In the genomic region with DNA sequence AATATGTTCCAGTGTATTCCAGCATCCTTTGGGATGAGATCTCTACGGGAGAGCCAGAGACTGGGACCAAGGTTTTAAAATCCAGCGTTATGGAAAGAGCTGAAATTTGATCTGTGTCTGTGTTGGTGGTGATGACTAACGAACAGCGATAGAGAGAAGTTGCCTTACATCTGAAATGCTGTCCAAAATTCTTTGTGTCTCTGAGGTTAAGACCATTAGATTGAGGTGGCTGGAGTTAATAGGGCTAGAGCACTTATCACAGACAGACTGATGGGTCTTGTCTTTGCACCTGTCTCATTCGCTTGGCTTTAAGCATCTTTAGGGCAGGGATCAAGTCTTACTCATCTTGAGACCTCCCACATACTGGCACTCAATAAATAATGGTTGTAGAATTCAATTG, we compare ENCODE assay signal across 1 cellular context.
TF ChIP-seq lines count a peak whose summit lies in the region.

No MANE protein-coding gene starts in this region.

TF ChIP-seq in IMR-90, 13 proteins besides CTCF, POLR2A, EP300 and RAD21 (continued from another document):
- TF ChIP-seq, protein P1, sequence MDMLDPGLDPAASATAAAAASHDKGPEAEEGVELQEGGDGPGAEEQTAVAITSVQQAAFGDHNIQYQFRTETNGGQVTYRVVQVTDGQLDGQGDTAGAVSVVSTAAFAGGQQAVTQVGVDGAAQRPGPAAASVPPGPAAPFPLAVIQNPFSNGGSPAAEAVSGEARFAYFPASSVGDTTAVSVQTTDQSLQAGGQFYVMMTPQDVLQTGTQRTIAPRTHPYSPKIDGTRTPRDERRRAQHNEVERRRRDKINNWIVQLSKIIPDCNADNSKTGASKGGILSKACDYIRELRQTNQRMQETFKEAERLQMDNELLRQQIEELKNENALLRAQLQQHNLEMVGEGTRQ (IDR thresholded peaks at IDR 0.05; ENCODE audit: low read depth, low read length): no peak
- TF ChIP-seq CEBPB (IDR thresholded peaks at IDR 0.05; ENCODE audit: low read depth, low read length) (no peak), NFE2L2 (IDR thresholded peaks at IDR 0.05; ENCODE audit: low read depth, low read length) (no peak), MAFK (IDR thresholded peaks at IDR 0.05; ENCODE audit: low read depth, low read length) (no peak), FOS (IDR thresholded peaks at IDR 0.05; ENCODE audit: low read depth, low read length) (no peak), RFX5 (IDR thresholded peaks at IDR 0.05; ENCODE audit: low read depth, low read length) (no peak)
TF ChIP-seq in IMR-90: peak in this region for 0.
